Comparison of ENCODE assay signal across 8 cellular contexts in genomic region chr14:23478109-23478698, GRCh38. TPM values are rescaled to one million over a fixed set of nuclear protein-coding genes. Genes with fewer than 3 reads are reported as not detected.
DNase-seq lines count a peak whose midpoint lies in the region; ATAC-seq and TF ChIP-seq lines count a peak whose summit lies in the region.

No MANE protein-coding gene starts in this region.

- no peaks in the 10 kb centered on the region for H3K27me3 ChIP-seq in right lobe of liver

- ATAC-seq in Right ventricle myocardium superior (ENCODE audit: poor library complexity) (peak; percentile 69), activated B cell treated with CpG ODN at 0.5 μM for 24 hours (ENCODE audit: low read depth) (peak; percentile 62), right lobe of liver (peak; percentile 54 to 76 (median 72)), GM21619 (IDR thresholded peaks at IDR 0.05; ENCODE audit: unreplicated experiment) (no peak)

- peaks cover 0 to 47% (median 25%) of the 10 kb centered on the region in 4 donors for H3K36me3 ChIP-seq in right lobe of liver

- H3K27me3 Mint-ChIP-seq in activated B cell treated with CpG ODN at 0.5 μM for 24 hours: no peaks in the 10 kb centered on the region

- TF ChIP-seq CTCF in activated B cell treated with CpG ODN at 0.5 μM for 24 hours (IDR thresholded peaks at IDR 0.05): no peak
- peak; percentile 61 to 74 (median 70) for TF ChIP-seq CTCF in right lobe of liver (IDR thresholded peaks at IDR 0.05)

- TF ChIP-seq POLR2A in right lobe of liver (IDR thresholded peaks at IDR 0.05): no peak

- no peak overlapping the region for H3K4me3 ChIP-seq in right lobe of liver

- CTCF ChIA-PET in activated B cell treated with CpG ODN at 0.5 μM for 24 hours (lab: Charles Lee): interaction anchor here (0.6 to 11.0 kb wide), 15 partner anchors 8 to 463 kb away, joined by 3 to 128 read pairs (median 4); partner anchors contain the start of genes NGDN and THTPA

- peaks cover 2% of the 10 kb centered on the region for H3K4me1 Mint-ChIP-seq in activated B cell treated with CpG ODN at 0.5 μM for 24 hours

- no peaks in the 10 kb centered on the region for H3K9me3 ChIP-seq in right lobe of liver

- H3K27ac Mint-ChIP-seq in activated B cell treated with CpG ODN at 0.5 μM for 24 hours: no peak overlapping the region

- WGBS in right lobe of liver (ENCODE audit: insufficient coverage, low coverage, low lambda C conversion rate, missing lambda C conversion rate): 19% methylated on average over 4 of the region's 4 CpGs

- intact Hi-C loops in Right ventricle myocardium superior (cut with DNase I): loop anchor here (1.0 kb wide), 1 partner anchor 84 kb away; no protein-coding TSS in a partner anchor
- intact Hi-C loops in cardiac septum (cut with DNase I): loop anchor here (2.0 kb wide), 1 partner anchor 85 kb away; no protein-coding TSS in a partner anchor
- intact Hi-C loops in activated B cell treated with CpG ODN at 0.5 μM for 24 hours (cut with micrococcal nuclease): loop anchor here (1.0 kb wide), 3 partner anchors 9 to 84 kb away; partner anchors contain the start of gene NGDN
- intact Hi-C loops in right lobe of liver (cut with DNase I): loop anchor here in 1 of 2 donors (5.0 kb wide), 1 partner anchor 84 kb away; no protein-coding TSS in a partner anchor

- H3K36me3 Mint-ChIP-seq in activated B cell treated with CpG ODN at 0.5 μM for 24 hours (ENCODE audit: low read depth): peaks cover 68% of the 10 kb centered on the region

- POLR2A ChIA-PET in activated B cell treated with CpG ODN at 0.5 μM for 24 hours (lab: Charles Lee): interaction anchor here (0.6 to 2.5 kb wide), 5 partner anchors 9 to 85 kb away, joined by 3 to 13 read pairs (median 4); partner anchors contain the start of gene NGDN

- H3K9me3 Mint-ChIP-seq in activated B cell treated with CpG ODN at 0.5 μM for 24 hours: no peaks in the 10 kb centered on the region

- H3K4me1 ChIP-seq in right lobe of liver: no peaks in the 10 kb centered on the region

- DNase-seq in Right ventricle myocardium superior: peak; percentile 53
- DNase-seq in cardiac septum (ENCODE audit: low spot score): no peak
- DNase-seq in NCI-H2196 treated with DMSO at 0.1 percent for 48 hours (lab: John Stamatoyannopoulos, UW; ENCODE audit: unreplicated experiment): peak; percentile 47
- peak; percentile 25 for DNase-seq in activated B cell treated with CpG ODN at 0.5 μM for 24 hours
- peak; percentile 78 for DNase-seq in cerebellar cortex (ENCODE audit: low spot score)
- no peak for DNase-seq in right lobe of liver
- peak; percentile 50 for DNase-seq in stimulated activated CD8-positive, alpha-beta memory T cell treated with anti-CD3 and anti-CD28 coated beads, Interleukin-15, amount 100 ng/mL, for 1 hour (ENCODE audit: low read depth)

- no peak overlapping the region for H3K27ac ChIP-seq in right lobe of liver

- no peak overlapping the region for H3K4me3 Mint-ChIP-seq in activated B cell treated with CpG ODN at 0.5 μM for 24 hours

RNA-seq across cellular contexts. Expression of gene NGDN, which starts 8.7 kb away (rescaled TPM):
- total RNA-seq in Right ventricle myocardium superior (17.0 TPM), cardiac septum (16.2 TPM), activated B cell treated with CpG ODN at 0.5 μM for 24 hours (60.5 and 67.4 TPM in 2 replicates), right lobe of liver (10 to 100 TPM; 12.0 to 16.5 (median 14.3) TPM)

RNA-seq across cellular contexts. Expression of gene MYH7, which starts 42.7 kb away (rescaled TPM):
- total RNA-seq in Right ventricle myocardium superior (11,793 TPM), cardiac septum (13,582 TPM), activated B cell treated with CpG ODN at 0.5 μM for 24 hours (not detected in 2 replicates), right lobe of liver (1 to 10 TPM in 1 of 6 experiments, under 1 TPM in 5; 0.30 to 5.6 (median 0.60) TPM)

Comparison
In these comparisons a context has a peak if more than half of its experiments do, and no peak if none do; other contexts are left out.
1. DNase-seq: peak in Right ventricle myocardium superior (single experiment), NCI-H2196 treated with DMSO at 0.1 percent for 48 hours (single experiment), activated B cell treated with CpG ODN at 0.5 μM for 24 hours (single experiment), cerebellar cortex (single experiment) and stimulated activated CD8-positive, alpha-beta memory T cell treated with anti-CD3 and anti-CD28 coated beads, Interleukin-15, amount 100 ng/mL, for 1 hour (single experiment); none in cardiac septum (single experiment) and right lobe of liver (0 of 3).
2. RNA of gene MYH7, which starts 42.7 kb away (total RNA-seq): 13,582 TPM in cardiac septum (single experiment) and 11,793 TPM in Right ventricle myocardium superior (single experiment); 0.30 to 5.6 TPM in right lobe of liver and not detected in activated B cell treated with CpG ODN at 0.5 μM for 24 hours; every median in the first group is over 1,000 times any median in the second.